9 cellular contexts compared by ENCODE assay signal in genomic region chr7:17530741-17531417, GRCh38.
DNase-seq lines count a peak whose midpoint lies in the region; ATAC-seq, FAIRE-seq and TF ChIP-seq lines count a peak whose summit lies in the region.
"Had no signal": no experiment of that assay in that cellular context is flagged by ENCODE, and none has a peak within 500 bp of the region (broad histone marks: within the 10 kb centered on the region; RNA-seq: fewer than 3 reads in every experiment).

No MANE protein-coding gene starts in this region.

- no peak overlapping the region for H3K9ac ChIP-seq in K562 (ENCODE audit: insufficient read depth in 1 of 2, low read depth in 2 of 2, low read length in 2 of 2)

- TF ChIP-seq EP300 in K562 (IDR thresholded peaks at IDR 0.05; ENCODE audit: low read length), result no peak

- H3K4me2 ChIP-seq in K562 (ENCODE audit: insufficient read depth, low read length), result no peak overlapping the region

- H3K9me1 ChIP-seq in K562 (ENCODE audit: control insufficient read depth, insufficient read depth, low read length), result no peaks in the 10 kb centered on the region

- no peaks in the 10 kb centered on the region for H3K79me2 ChIP-seq in K562 (ENCODE audit: control insufficient read depth, insufficient read depth, low read length)

- intact Hi-C loops in K562 (cut with micrococcal nuclease), result no loop called here
- intact Hi-C loops in psoas muscle (cut with DNase I), result no loop called here

- TF ChIP-seq RAD21 in K562 (CRISPR knock-in tag; conservative IDR thresholded peaks at IDR 0.05 in 1 of 2, IDR thresholded peaks at IDR 0.05 in 1 of 2), result peak; percentile 42 to 74

- no peaks in the 10 kb centered on the region for H3K9me3 ChIP-seq in K562 (replicated peaks; ENCODE audit: control insufficient read depth, insufficient read depth, low read depth, low read length)
- no peaks in the 10 kb centered on the region for H3K9me3 ChIP-seq in psoas muscle

- FAIRE-seq in K562 (lab: Jason Lieb, UNC) (no peak), frontal cortex (lab: Jason Lieb, UNC) (no peak)

- CTCF ChIA-PET in K562 (lab: Yijun Ruan, JAX; ENCODE audit: low intra/inter-chr PET ratio), result interaction anchor here (0.8 kb wide), 1 partner anchor 20 kb away, joined by 4 read pairs; no protein-coding TSS in a partner anchor

- no peaks in the 10 kb centered on the region for H3K27me3 ChIP-seq in K562 (ENCODE audit: control insufficient read depth in 2 of 2, insufficient read depth in 2 of 2, low read length in 2 of 2)
- no peaks in the 10 kb centered on the region for H3K27me3 ChIP-seq in psoas muscle (ENCODE audit: insufficient read depth in 3 of 3, low read length in 2 of 3)

- H4K20me1 ChIP-seq in K562 (replicated peaks; ENCODE audit: control insufficient read depth, insufficient read depth, low read length), result no peaks in the 10 kb centered on the region

- 4% methylated on average over 5 of the region's 5 CpGs for WGBS in K562 (ENCODE audit: insufficient coverage, low coverage, missing lambda C conversion rate)
- 62 to 79% (median 78%) methylated on average over 5 of the region's 5 CpGs for WGBS in psoas muscle, 3 donors

- TF ChIP-seq POLR2A in K562 (conservative IDR thresholded peaks at IDR 0.05), result no peak

- H3K27ac ChIP-seq in K562 (ENCODE audit: extremely low read depth, low read depth, low read length) (no peak overlapping the region), psoas muscle (no peak overlapping the region)

- in situ Hi-C loops in K562 (cut with MboI), result no loop called here

- H3K4me3 ChIP-seq in K562 (no peak overlapping the region), psoas muscle (no peak overlapping the region)
- H3K4me3 ChIP-seq: skin epidermis had no signal

- H2AFZ ChIP-seq in K562 (ENCODE audit: low read depth, low read length), result no peak overlapping the region

- peak; percentile 68 for ATAC-seq in GM18517 (IDR thresholded peaks at IDR 0.05; ENCODE audit: unreplicated experiment)
- ATAC-seq in HG03432 (IDR thresholded peaks at IDR 0.05; ENCODE audit: unreplicated experiment), result peak; percentile 75
- no peak for ATAC-seq in K562
- no peak for ATAC-seq in psoas muscle

- POLR2A ChIA-PET in K562 (lab: Yijun Ruan, JAX), result no interaction called here

- H3K36me3 ChIP-seq in K562 (ENCODE audit: control insufficient read depth, insufficient read depth, low read length), result no peaks in the 10 kb centered on the region
- no peaks in the 10 kb centered on the region for H3K36me3 ChIP-seq in psoas muscle (ENCODE audit: insufficient read depth in 1 of 2, low read depth in 1 of 2)

- no peaks in the 10 kb centered on the region for H3K4me1 ChIP-seq in K562 (replicated peaks in 1 of 2; ENCODE audit: control insufficient read depth in 2 of 2, insufficient read depth in 2 of 2, low read length in 2 of 2)
- no peaks in the 10 kb centered on the region for H3K4me1 ChIP-seq in psoas muscle

- TF ChIP-seq CTCF in K562 (IDR thresholded peaks at IDR 0.05 in 2 of 3, conservative IDR thresholded peaks at IDR 0.05 in 1 of 3; ENCODE audit: insufficient read depth in 2 of 3, low read depth in 1 of 3, low read length in 3 of 3) (no peak), psoas muscle (IDR thresholded peaks at IDR 0.05) (peak; percentile 5)

- DNase-seq in A172 (ENCODE audit: low spot score) (peak; percentile 47), K562 (ENCODE audit: extremely low read depth in 1 of 4, low spot score in 3 of 4) (peak in 1 of 4 experiments; percentile 3), psoas muscle (no peak), NCI-H774 (lab: John Stamatoyannopoulos, UW) (no peak), frontal cortex (ENCODE audit: low spot score in 2 of 2) (no peak), NCI-H2029 treated with DMSO at 0.1 percent for 48 hours (lab: John Stamatoyannopoulos, UW) (no peak)

- no TSS peak for BruUV-seq in K562 (replicated peaks; lab: Mats Ljungman, UMichigan)

TF ChIP-seq in K562, 482 proteins besides CTCF, POLR2A, EP300 and RAD21:
- TF ChIP-seq HNRNPK (IDR thresholded peaks at IDR 0.05; ENCODE audit: low read depth, low read length, poor library complexity, severe bottlenecking) (no peak), ESRRB (CRISPR knock-in tag; IDR thresholded peaks at IDR 0.05; ENCODE audit: borderline replicate concordance) (no peak)

Comparison
In these comparisons a context has a peak if more than half of its experiments do, and no peak if none do; other contexts are left out.
1. ATAC-seq: peak in GM18517 (single experiment) and HG03432 (single experiment); none in K562 (single experiment) and psoas muscle (0 of 4).